Comparison of ENCODE assay signal across 9 cellular contexts in genomic region chr19:17779281-17779930, GRCh38. TPM values are rescaled to one million over a fixed set of nuclear protein-coding genes. Genes with fewer than 3 reads are reported as not detected.
DNase-seq lines count a peak whose midpoint lies in the region; ATAC-seq and TF ChIP-seq lines count a peak whose summit lies in the region.
"Had no signal": no experiment of that assay in that cellular context is flagged by ENCODE, and none has a peak within 500 bp of the region (broad histone marks: within the 10 kb centered on the region; RNA-seq: fewer than 3 reads in every experiment).

No MANE protein-coding gene starts in this region.

- no peak for TF ChIP-seq POLR2A in stomach (IDR thresholded peaks at IDR 0.05)

- DNase-seq in NCI-H2227 (lab: John Stamatoyannopoulos, UW; ENCODE audit: unreplicated experiment) (peak; percentile 31), NCI-H2227 treated with DMSO at 0.1 percent for 48 hours (lab: John Stamatoyannopoulos, UW) (no peak), hepatocyte (ENCODE audit: low spot score) (peak; percentile 34), stomach (no peak)
- DNase-seq: DND-41 had no signal

- H3K27ac ChIP-seq in hepatocyte (no peak overlapping the region), stomach (peak overlapping the region in 1 of 5 donors; percentile 65)

- peak overlapping the region; percentile 59 for H3K27ac Mint-ChIP-seq in activated naive CD8-positive, alpha-beta T cell

- peak overlapping the region; percentile 78 for H3K4me2 ChIP-seq in hepatocyte

- H3K9me3 ChIP-seq in hepatocyte (ENCODE audit: low read depth) = no peaks in the 10 kb centered on the region
- no peaks in the 10 kb centered on the region for H3K9me3 ChIP-seq in stomach

- no peaks in the 10 kb centered on the region for H3K9me3 Mint-ChIP-seq in activated naive CD8-positive, alpha-beta T cell (ENCODE audit: low read depth)

- H3K9me2 ChIP-seq in hepatocyte (replicated peaks; ENCODE audit: insufficient read depth) = no peaks in the 10 kb centered on the region

- WGBS in hepatocyte (ENCODE audit: low lambda C conversion rate, missing lambda C conversion rate) = 15% methylated on average over 7 of the region's 16 CpGs
- WGBS in stomach, 5 donors = 11 to 23% (median 19%) methylated on average over 16 of the region's 16 CpGs

- peaks cover 14% of the 10 kb centered on the region for H3K4me1 Mint-ChIP-seq in activated naive CD8-positive, alpha-beta T cell (ENCODE audit: low read depth)

- H3K4me3 Mint-ChIP-seq in activated naive CD8-positive, alpha-beta T cell = no peak overlapping the region

- intact Hi-C loops in stomach (cut with DNase I; ENCODE audit: low total_unique reads) = no loop called here

- peaks cover 4% of the 10 kb centered on the region for H3K4me1 ChIP-seq in hepatocyte (ENCODE audit: insufficient read depth)
- peaks cover 0 to 29% (median 21%) of the 10 kb centered on the region in 4 donors for H3K4me1 ChIP-seq in stomach

- no peaks in the 10 kb centered on the region for H3K27me3 Mint-ChIP-seq in activated naive CD8-positive, alpha-beta T cell

- no peaks in the 10 kb centered on the region for H4K20me1 ChIP-seq in hepatocyte (ENCODE audit: insufficient read depth, poor library complexity, severe bottlenecking)

- no peaks in the 10 kb centered on the region for H3K79me2 ChIP-seq in hepatocyte

- no peak for TF ChIP-seq EP300 in stomach (IDR thresholded peaks at IDR 0.05)

- TF ChIP-seq CTCF in hepatocyte (IDR thresholded peaks at IDR 0.05; ENCODE audit: poor library complexity) = no peak
- TF ChIP-seq CTCF in stomach (IDR thresholded peaks at IDR 0.05) = no peak

- peaks cover 5% of the 10 kb centered on the region for H3K36me3 Mint-ChIP-seq in activated naive CD8-positive, alpha-beta T cell

- H3K36me3 ChIP-seq in hepatocyte (replicated peaks; ENCODE audit: insufficient read depth, low read depth) = no peaks in the 10 kb centered on the region
- peaks cover 0 to 5% (median 0%) of the 10 kb centered on the region in 4 donors for H3K36me3 ChIP-seq in stomach

- H2AFZ ChIP-seq in hepatocyte = no peak overlapping the region

- no peaks in the 10 kb centered on the region for H3K27me3 ChIP-seq in hepatocyte
- peaks cover 0 to 57% (median 4%) of the 10 kb centered on the region in 3 donors for H3K27me3 ChIP-seq in stomach

- ATAC-seq in GM21526 (IDR thresholded peaks at IDR 0.05; ENCODE audit: low FRiP score, unreplicated experiment) = no peak
- ATAC-seq in HG03439 (IDR thresholded peaks at IDR 0.05; ENCODE audit: unreplicated experiment) = no peak
- no peak for ATAC-seq in GM18907 (IDR thresholded peaks at IDR 0.05; ENCODE audit: unreplicated experiment)

- no peak overlapping the region for H3K4me3 ChIP-seq in hepatocyte
- peak overlapping the region in 3 of 4 donors; percentile 34 to 47 (median 39) for H3K4me3 ChIP-seq in stomach

RNA-seq across cellular contexts. Expression of gene B3GNT3, which starts 15.5 kb away (rescaled TPM):
- total RNA-seq in hepatocyte (19.1 and 22.6 TPM in 2 replicates), stomach (100 to 1,000 TPM in 1 of 5 donors, 10 to 100 TPM in 4; 11.9 to 117 (median 25.7) TPM)
- polyA plus RNA-seq in hepatocyte (14.6 and 16.7 TPM in 2 replicates), stomach (10 to 100 TPM; 11.3 to 39.3 (median 11.3) TPM)

RNA-seq across cellular contexts. Expression of gene FCHO1, which starts 28.1 kb away (rescaled TPM):
- total RNA-seq in hepatocyte = 2.1 and 2.2 TPM in 2 replicates
- polyA plus RNA-seq in hepatocyte = 1.9 and 2.3 TPM in 2 replicates
- total RNA-seq in stomach = 1 to 10 TPM in 3 of 5 donors, under 1 TPM in 1, not detected in 1; 0.55 to 9.3 (median 2.0) TPM
- under 1 TPM; 0.53 to 0.92 (median 0.75) TPM for polyA plus RNA-seq in stomach

RNA-seq across cellular contexts. Expression of gene INSL3, which starts 41.9 kb away (rescaled TPM):
- total RNA-seq in hepatocyte (not detected in 2 replicates), stomach (not detected)
- polyA plus RNA-seq in hepatocyte (0.21 and 0.35 TPM in 2 replicates), stomach (under 1 TPM in 1 of 3 donors, not detected in 2; 0.23 TPM)

Comparison
In these comparisons a context has a peak if more than half of its experiments do, and no peak if none do; other contexts are left out.
1. DNase-seq: peak in NCI-H2227 (single experiment) and hepatocyte (single experiment); none in NCI-H2227 treated with DMSO at 0.1 percent for 48 hours (single experiment) and stomach (single experiment).